Comparison of ENCODE assay signal across 12 cellular contexts in the genomic region with DNA sequence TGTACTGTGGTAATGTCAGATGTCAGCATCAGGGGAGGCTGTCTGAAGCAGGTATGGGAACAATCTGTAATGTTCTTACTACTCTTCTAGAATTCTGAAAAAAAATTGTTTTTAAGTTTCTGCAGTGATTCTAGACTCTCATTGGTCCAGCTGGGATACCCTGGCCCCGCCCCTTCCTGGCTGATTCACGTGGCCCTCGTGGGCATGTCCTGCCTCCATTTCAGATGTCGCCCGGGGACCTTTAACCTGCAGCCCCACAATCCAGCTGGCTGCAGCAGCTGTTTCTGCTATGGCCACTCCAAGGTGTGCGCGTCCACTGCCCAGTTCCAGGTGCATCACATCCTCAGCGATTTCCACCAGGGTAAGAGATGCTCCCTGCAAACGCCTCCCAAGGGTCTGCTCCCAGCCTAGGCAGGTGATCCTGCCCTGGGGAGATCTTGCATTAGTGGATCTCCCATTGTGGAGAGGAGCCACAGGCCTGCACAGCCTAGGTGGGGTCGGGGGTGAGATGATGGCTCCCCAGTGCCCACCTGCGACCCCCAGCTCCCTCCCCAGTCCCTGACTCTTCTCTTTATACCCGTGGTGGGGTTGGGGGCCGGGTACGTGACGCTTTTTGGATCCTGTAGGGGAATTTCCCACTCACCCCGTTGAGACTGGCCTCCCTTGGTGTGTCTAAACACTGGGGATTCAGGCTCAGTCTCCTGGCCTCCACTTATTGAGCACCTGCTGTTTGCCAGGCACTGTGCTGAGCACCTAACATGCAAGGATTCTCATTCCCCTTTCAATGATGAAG. TPM values are rescaled to one million over a fixed set of nuclear protein-coding genes. Genes with fewer than 3 reads are reported as not detected.
A peak's percentile ranks its signal among the peaks of the same experiment; 100 is the strongest.
DNase-seq lines count a peak whose midpoint lies in the region; ATAC-seq, FAIRE-seq and TF ChIP-seq lines count a peak whose summit lies in the region.
"Had no signal": no experiment of that assay in that cellular context is flagged by ENCODE, and none has a peak within 500 bp of the region (broad histone marks: within the 10 kb centered on the region; RNA-seq: fewer than 3 reads in every experiment).

No MANE protein-coding gene starts in this region.

- no peak overlapping the region for H3K27ac ChIP-seq in GM12878 (ENCODE audit: control insufficient read depth, insufficient read depth)
- H3K27ac ChIP-seq: sigmoid colon, stomach had no signal

- TF ChIP-seq EP300 in Ishikawa (IDR thresholded peaks at IDR 0.05; ENCODE audit: borderline replicate concordance) (no peak), GM12878 (IDR thresholded peaks at IDR 0.05; ENCODE audit: borderline replicate concordance in 1 of 2, control insufficient read depth in 1 of 2, low read depth in 2 of 2, low read length in 2 of 2) (no peak)

- RAD21 ChIA-PET in GM12878 (lab: Charles Lee; ENCODE audit: unreplicated experiment), result interaction anchor here (0.6 to 2.3 kb wide), 9 partner anchors 10 to 471 kb away, joined by 3 to 29 read pairs (median 7); no protein-coding TSS in a partner anchor

- H3K4me3 Mint-ChIP-seq in activated CD4-positive, alpha-beta T cell treated with anti-CD3 and anti-CD28 coated beads, Interleukin-2, amount 10 ng/mL, durations not matched to agents 24 days and 14 days, result no peak overlapping the region

- TF ChIP-seq RAD21 in Ishikawa (IDR thresholded peaks at IDR 0.05; ENCODE audit: low read depth) (no peak), GM12878 (IDR thresholded peaks at IDR 0.05; ENCODE audit: insufficient read depth, low read depth, low read length) (no peak)

- H3K79me2 ChIP-seq in GM12878 (ENCODE audit: control insufficient read depth, insufficient read depth, low read length), result no peaks in the 10 kb centered on the region

- TF ChIP-seq CTCF in GM12878 (IDR thresholded peaks at IDR 0.05 in 2 of 3, conservative IDR thresholded peaks at IDR 0.05 in 1 of 3; ENCODE audit: control insufficient read depth in 2 of 3, extremely low read depth in 1 of 3, insufficient read depth in 1 of 3, low read depth in 3 of 3, low read length in 3 of 3), result no peak

- no peak overlapping the region for H3K27ac Mint-ChIP-seq in activated CD4-positive, alpha-beta T cell treated with anti-CD3 and anti-CD28 coated beads, Interleukin-2, amount 10 ng/mL, durations not matched to agents 24 days and 14 days

- no peaks in the 10 kb centered on the region for H3K27me3 ChIP-seq in GM12878 (replicated peaks in 1 of 2; ENCODE audit: control insufficient read depth in 2 of 2, insufficient read depth in 2 of 2, low read length in 1 of 2)

- no peak overlapping the region for H3K4me2 ChIP-seq in GM12878 (ENCODE audit: control insufficient read depth, insufficient read depth)

- in situ Hi-C loops in GM12878 (cut with MboI), result loop anchor here (5.0 kb wide), 1 partner anchor 338 kb away; no protein-coding TSS in a partner anchor

- intact Hi-C loops in activated CD4-positive, alpha-beta T cell treated with anti-CD3 and anti-CD28 coated beads, Interleukin-2, amount 10 ng/mL, durations not matched to agents 24 days and 14 days (cut with micrococcal nuclease), result loop anchor here (1.0 kb wide), 1 partner anchor 179 kb away; no protein-coding TSS in a partner anchor
- intact Hi-C loops in GM12878 (cut with micrococcal nuclease; ENCODE audit: unreplicated experiment), result loop anchor here (1.0 to 10.0 kb wide), 4 partner anchors 111 to 343 kb away; a partner anchor contains a TSS

- H3K9me3 Mint-ChIP-seq in activated CD4-positive, alpha-beta T cell treated with anti-CD3 and anti-CD28 coated beads, Interleukin-2, amount 10 ng/mL, durations not matched to agents 24 days and 14 days, result no peaks in the 10 kb centered on the region

- no peak for TF ChIP-seq POLR2A in GM12878 (IDR thresholded peaks at IDR 0.05; ENCODE audit: low read depth, low read length)

- H2AFZ ChIP-seq in GM12878 (ENCODE audit: control insufficient read depth, low read depth, low read length), result no peak overlapping the region; the same call in 1 of the 2 replicates

- ATAC-seq in GM12878 (0 out of 3 replicates have a peak, but pooled peaks have one; percentile 18), HG03442 (IDR thresholded peaks at IDR 0.05; ENCODE audit: unreplicated experiment) (no peak), GM21825 (IDR thresholded peaks at IDR 0.05; ENCODE audit: unreplicated experiment) (no peak), HG03175 (IDR thresholded peaks at IDR 0.05; ENCODE audit: unreplicated experiment) (no peak)

- H3K4me3 ChIP-seq in GM12878, result no peak overlapping the region
- H3K4me3 ChIP-seq: sigmoid colon, stomach had no signal

- FAIRE-seq in GM12878 (lab: Jason Lieb, UNC), result no peak
- FAIRE-seq: D721Med, GM18507 had no signal

- no peaks in the 10 kb centered on the region for H4K20me1 ChIP-seq in GM12878 (ENCODE audit: control insufficient read depth, insufficient read depth)

- no peak overlapping the region for H3K9ac ChIP-seq in GM12878 (ENCODE audit: control insufficient read depth, insufficient read depth, low read length)

- peaks cover 3% of the 10 kb centered on the region for H3K27me3 Mint-ChIP-seq in activated CD4-positive, alpha-beta T cell treated with anti-CD3 and anti-CD28 coated beads, Interleukin-2, amount 10 ng/mL, durations not matched to agents 24 days and 14 days

- H3K9me3 ChIP-seq in GM12878 (replicated peaks; ENCODE audit: control insufficient read depth, insufficient read depth, low read length), result no peaks in the 10 kb centered on the region
- H3K9me3 ChIP-seq: sigmoid colon, stomach had no signal

- peak; percentile 66 for DNase-seq in activated CD4-positive, alpha-beta T cell treated with anti-CD3 and anti-CD28 coated beads, Interleukin-2, amount 10 ng/mL, durations not matched to agents 24 days and 14 days
- no peak for DNase-seq in GM12878 (ENCODE audit: low read depth, low spot score)
- peak; percentile 15 to 42 (median 40) for DNase-seq in stimulated activated CD4-positive, alpha-beta T cell treated with anti-CD3 and anti-CD28 coated beads, TNF-alpha, amount 100 ng/mL, for 48 hours (ENCODE audit: low read depth in 3 of 3)
- DNase-seq: NCI-H1694 treated with DMSO at 0.1 percent for 48 hours, sigmoid colon, stomach had no signal

- BruUV-seq in GM12878 (replicated peaks; lab: Mats Ljungman, UMichigan), result no TSS peak

- no peaks in the 10 kb centered on the region for H3K36me3 Mint-ChIP-seq in activated CD4-positive, alpha-beta T cell treated with anti-CD3 and anti-CD28 coated beads, Interleukin-2, amount 10 ng/mL, durations not matched to agents 24 days and 14 days (ENCODE audit: low read depth)

- H3K36me3 ChIP-seq in GM12878 (ENCODE audit: control insufficient read depth in 2 of 2, insufficient read depth in 2 of 2, low read length in 1 of 2), result no peaks in the 10 kb centered on the region
- H3K36me3 ChIP-seq: sigmoid colon, stomach had no signal

- POLR2A ChIA-PET in GM12878 (lab: Charles Lee), result interaction anchor here (0.6 kb wide), 3 partner anchors 69 to 1295 kb away, joined by 3 to 7 read pairs (median 4); no protein-coding TSS in a partner anchor

- 40% methylated on average over 16 of the region's 16 CpGs for WGBS in GM12878 (ENCODE audit: insufficient coverage, insufficient replicate concordance, low lambda C conversion rate, missing lambda C conversion rate)

- CTCF ChIA-PET in GM12878 (lab: Yijun Ruan, JAX), result interaction anchor here (0.6 to 3.6 kb wide), 20 partner anchors 11 to 586 kb away, joined by 3 to 39 read pairs (median 6); no protein-coding TSS in a partner anchor

- H3K4me1 ChIP-seq in GM12878 (ENCODE audit: control insufficient read depth, insufficient read depth, low read length), result peaks cover 13% of the 10 kb centered on the region

- SMC1A ChIA-PET in GM12878 (lab: Charles Lee; ENCODE audit: uncharacterized antibody, unreplicated experiment), result interaction anchor here (0.8 to 2.3 kb wide), 7 partner anchors 11 to 585 kb away, joined by 3 to 20 read pairs (median 4); no protein-coding TSS in a partner anchor

- no peaks in the 10 kb centered on the region for H3K4me1 Mint-ChIP-seq in activated CD4-positive, alpha-beta T cell treated with anti-CD3 and anti-CD28 coated beads, Interleukin-2, amount 10 ng/mL, durations not matched to agents 24 days and 14 days

RNA-seq across cellular contexts. Expression of a gene that starts 36.5 kb away (rescaled TPM):
- total RNA-seq in activated CD4-positive, alpha-beta T cell treated with anti-CD3 and anti-CD28 coated beads, Interleukin-2, amount 10 ng/mL, durations not matched to agents 24 days and 14 days, result 0.07 and 0.09 TPM in 2 replicates
- total RNA-seq in GM12878 (2013; cell fraction: nucleolus; rRNA removed), result not detected in 2 replicates
- under 0.01 TPM in 1 of 2 replicates, not detected in the other for total RNA-seq in GM12878 (2014; rRNA removed)
- total RNA-seq in GM12878 (2014; rRNA removed; fragmentation: Illumina TruSeq; extraction: Trizol), result not detected in 2 replicates
- total RNA-seq in GM12878 (2021), result 0.08 TPM in 1 of 2 replicates, not detected in the other
- polyA plus RNA-seq in GM12878 (2011; ENCODE audit: low read depth), result not detected
- not detected in 2 replicates for polyA plus RNA-seq in GM12878 (2011; rRNA removed)
- 0.02 TPM in 1 of 2 replicates, not detected in the other for polyA plus RNA-seq in GM12878 (2011; cell fraction: cytosol; rRNA removed)
- 0.03 TPM in 1 of 2 replicates, not detected in the other for polyA plus RNA-seq in GM12878 (2011; cell fraction: nucleus; rRNA removed)
- not detected in 2 replicates for polyA plus RNA-seq in GM12878 (2012)
- polyA plus RNA-seq in GM12878 (2014; fragmentation: Illumina TruSeq; extraction: Trizol), result not detected in 2 replicates
- polyA plus RNA-seq in GM12878 (2014; fragmentation: Nextera tagmentation; extraction: Ambion mirVana), result not detected
- polyA plus RNA-seq in GM12878 (2014; rRNA removed), result not detected in 2 replicates
- polyA plus RNA-seq in GM12878 (2016; fragmentation: Nextera tagmentation; extraction: Ambion mirVana), result not detected
- not detected in 2 replicates for polyA minus RNA-seq in GM12878 (2011; rRNA and poly(A)+ RNA removed)
- not detected in 2 replicates for polyA minus RNA-seq in GM12878 (2011; cell fraction: cytosol; rRNA and poly(A)+ RNA removed)
- polyA minus RNA-seq in GM12878 (2011; cell fraction: nucleus; rRNA and poly(A)+ RNA removed), result not detected in 2 replicates

RNA-seq across cellular contexts. Expression of a gene that starts 50.8 kb away (rescaled TPM):
- 0.59 and 0.72 TPM in 2 replicates for total RNA-seq in activated CD4-positive, alpha-beta T cell treated with anti-CD3 and anti-CD28 coated beads, Interleukin-2, amount 10 ng/mL, durations not matched to agents 24 days and 14 days
- not detected in 2 replicates for total RNA-seq in GM12878 (2013; cell fraction: nucleolus; rRNA removed)
- total RNA-seq in GM12878 (2014; rRNA removed), result not detected in 2 replicates
- not detected in 2 replicates for total RNA-seq in GM12878 (2014; rRNA removed; fragmentation: Illumina TruSeq; extraction: Trizol)
- total RNA-seq in GM12878 (2021), result 0.15 TPM in 1 of 2 replicates, not detected in the other
- not detected for polyA plus RNA-seq in GM12878 (2011; ENCODE audit: low read depth)
- polyA plus RNA-seq in GM12878 (2011; rRNA removed), result 0.07 TPM in 1 of 2 replicates, not detected in the other
- not detected in 2 replicates for polyA plus RNA-seq in GM12878 (2011; cell fraction: cytosol; rRNA removed)
- not detected in 2 replicates for polyA plus RNA-seq in GM12878 (2011; cell fraction: nucleus; rRNA removed)
- polyA plus RNA-seq in GM12878 (2012), result 0.07 TPM in 1 of 2 replicates, not detected in the other
- polyA plus RNA-seq in GM12878 (2014; fragmentation: Illumina TruSeq; extraction: Trizol), result not detected in 2 replicates
- polyA plus RNA-seq in GM12878 (2014; fragmentation: Nextera tagmentation; extraction: Ambion mirVana), result not detected
- not detected in 2 replicates for polyA plus RNA-seq in GM12878 (2014; rRNA removed)
- polyA plus RNA-seq in GM12878 (2016; fragmentation: Nextera tagmentation; extraction: Ambion mirVana), result under 1 TPM in 1 of 2 experiments, not detected in 1; 0.08 TPM
- not detected in 2 replicates for polyA minus RNA-seq in GM12878 (2011; rRNA and poly(A)+ RNA removed)
- not detected in 2 replicates for polyA minus RNA-seq in GM12878 (2011; cell fraction: cytosol; rRNA and poly(A)+ RNA removed)
- polyA minus RNA-seq in GM12878 (2011; cell fraction: nucleus; rRNA and poly(A)+ RNA removed), result not detected in 2 replicates
